Comparison of ENCODE assay signal across 6 cellular contexts in the genomic region with DNA sequence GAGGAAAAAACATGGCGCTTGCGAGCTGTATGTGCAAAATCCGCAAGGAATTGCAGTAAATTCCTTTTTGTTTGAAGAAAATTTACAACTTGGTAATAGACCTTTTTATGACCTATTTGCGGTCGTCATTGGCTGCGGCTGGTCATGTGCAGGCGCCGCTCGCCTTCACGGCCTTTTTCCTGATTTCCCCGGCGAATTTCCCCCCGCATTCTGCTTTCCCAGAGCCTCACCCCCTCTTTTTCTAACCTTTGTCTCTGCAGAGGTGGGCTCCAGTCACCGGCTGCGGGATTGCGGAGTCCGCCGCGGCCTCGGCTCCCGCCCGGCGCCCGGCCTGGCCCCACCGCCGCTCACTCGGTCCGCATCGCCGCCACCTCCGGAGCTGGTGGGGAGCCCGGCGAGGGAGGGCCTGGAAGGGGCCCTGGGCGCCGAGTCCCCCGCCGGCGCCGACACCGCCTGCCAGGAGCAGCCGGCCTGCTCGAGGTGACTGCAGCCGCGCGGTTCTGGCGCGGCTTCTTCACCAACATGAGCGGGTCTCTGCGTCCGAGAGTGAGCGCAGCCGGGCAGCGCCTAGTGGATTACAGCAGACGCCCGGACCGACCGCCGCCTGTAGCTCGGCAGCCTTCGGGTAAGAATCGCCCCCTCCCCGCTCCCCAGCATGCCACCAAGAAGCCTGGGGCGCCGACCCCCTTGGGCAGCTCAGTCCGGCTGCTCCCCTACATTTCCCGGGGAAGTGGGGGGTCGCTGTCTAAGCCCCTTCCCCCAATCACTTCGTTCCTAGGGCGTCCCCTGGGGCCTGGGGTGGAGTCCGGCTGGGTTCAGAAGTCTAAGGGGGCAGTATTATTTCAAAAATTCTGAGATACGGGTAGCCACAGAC. TPM values are rescaled to one million over a fixed set of nuclear protein-coding genes. Genes with fewer than 3 reads are reported as not detected.
DNase-seq lines count a peak whose midpoint lies in the region; ATAC-seq and TF ChIP-seq lines count a peak whose summit lies in the region.

No MANE protein-coding gene starts in this region.

- TF ChIP-seq POLR2A in breast epithelium (IDR thresholded peaks at IDR 0.05), result no peak

- intact Hi-C loops in breast epithelium (cut with DNase I; ENCODE audit: low total_unique reads) (loop anchor here (5.0 to 10.0 kb wide), 2 partner anchors 501 to 1008 kb away; no protein-coding TSS in a partner anchor), MCF 10A (cut with micrococcal nuclease) (no loop called here), left ventricle myocardium inferior (cut with micrococcal nuclease) (loop anchor here (5.0 to 10.0 kb wide), 3 partner anchors 416 to 678 kb away; no protein-coding TSS in a partner anchor), upper lobe of right lung (cut with DNase I) (loop anchor here (10.0 kb wide), 2 partner anchors 318 to 418 kb away; no protein-coding TSS in a partner anchor)

- ATAC-seq in upper lobe of right lung (no peak), GM21786 (IDR thresholded peaks at IDR 0.05; ENCODE audit: unreplicated experiment) (no peak)

- no peak overlapping the region for H3K4me3 Mint-ChIP-seq in MCF 10A (ENCODE audit: unreplicated experiment)

- no TSS peak for BruUV-seq in MCF 10A (replicated peaks; lab: Mats Ljungman, UMichigan)

- no peaks in the 10 kb centered on the region for H3K36me3 ChIP-seq in breast epithelium
- no peaks in the 10 kb centered on the region for H3K36me3 ChIP-seq in left ventricle myocardium inferior
- H3K36me3 ChIP-seq in upper lobe of right lung, result no peaks in the 10 kb centered on the region

- no peaks in the 10 kb centered on the region for H3K9me3 ChIP-seq in breast epithelium
- H3K9me3 ChIP-seq in left ventricle myocardium inferior (replicated peaks), result no peaks in the 10 kb centered on the region
- no peaks in the 10 kb centered on the region for H3K9me3 ChIP-seq in upper lobe of right lung

- no peaks in the 10 kb centered on the region for H3K36me3 Mint-ChIP-seq in MCF 10A (ENCODE audit: insufficient read depth, unreplicated experiment)

- CTCF ChIA-PET in MCF 10A (lab: Yijun Ruan, JAX), result interaction anchor here (1.0 to 10.1 kb wide), 7 partner anchors 9 to 1012 kb away, joined by 3 to 175 read pairs (median 5); no protein-coding TSS in a partner anchor

- H3K27me3 ChIP-seq in breast epithelium (peaks cover 0 to 88% of the 10 kb centered on the region in 2 donors), left ventricle myocardium inferior (ENCODE audit: low read depth) (peaks cover 100% of the 10 kb centered on the region), upper lobe of right lung (peaks cover 98% of the 10 kb centered on the region)

- POLR2A ChIA-PET in MCF 10A (lab: Yijun Ruan, JAX), result no interaction called here

- H3K27ac ChIP-seq in breast epithelium, result peak overlapping the region; percentile 84 to 97
- H3K27ac ChIP-seq in left ventricle myocardium inferior (replicated peaks), result peak overlapping the region; percentile 71
- no peak overlapping the region for H3K27ac ChIP-seq in upper lobe of right lung

- H3K4me3 ChIP-seq in breast epithelium (peak overlapping the region; percentile 52 to 82 (median 71)), left ventricle myocardium inferior (peak overlapping the region; percentile 64), upper lobe of right lung (peak overlapping the region; percentile 11)

- no peaks in the 10 kb centered on the region for H3K27me3 Mint-ChIP-seq in MCF 10A (ENCODE audit: insufficient read depth, unreplicated experiment)

- H3K27ac Mint-ChIP-seq in MCF 10A (ENCODE audit: low read depth, unreplicated experiment), result no peak overlapping the region

- peaks cover 0 to 8% of the 10 kb centered on the region in 2 donors for H3K4me1 ChIP-seq in breast epithelium
- H3K4me1 ChIP-seq in left ventricle myocardium inferior, result peaks cover 27% of the 10 kb centered on the region
- peaks cover 19% of the 10 kb centered on the region for H3K4me1 ChIP-seq in upper lobe of right lung

- TF ChIP-seq CTCF in breast epithelium (IDR thresholded peaks at IDR 0.05) (no peak), MCF 10A (IDR thresholded peaks at IDR 0.05; ENCODE audit: unreplicated experiment) (no peak), left ventricle myocardium inferior (IDR thresholded peaks at IDR 0.05; ENCODE audit: borderline replicate concordance) (no peak), upper lobe of right lung (IDR thresholded peaks at IDR 0.05) (no peak)

- DNase-seq in breast epithelium (ENCODE audit: low spot score in 2 of 2), result peak in 1 of 2 donors; percentile 47
- DNase-seq in MCF 10A (ENCODE audit: unreplicated experiment), result no peak
- DNase-seq in left ventricle myocardium inferior, result no peak
- peak; percentile 62 for DNase-seq in upper lobe of right lung
- DNase-seq in globus pallidus (ENCODE audit: low spot score), result no peak

- H3K9me3 Mint-ChIP-seq in MCF 10A (ENCODE audit: unreplicated experiment), result no peaks in the 10 kb centered on the region

- H3K4me1 Mint-ChIP-seq in MCF 10A (ENCODE audit: insufficient read depth, unreplicated experiment), result no peaks in the 10 kb centered on the region

RNA-seq across cellular contexts. Expression of a gene that starts 7.1 kb away (rescaled TPM):
- total RNA-seq in breast epithelium (10 to 100 TPM; 10.5 to 36.1 (median 13.8) TPM), MCF 10A (2022) (not detected in 2 replicates), left ventricle myocardium inferior (0.14 TPM), upper lobe of right lung (2.6 TPM)

RNA-seq across cellular contexts. Expression of a gene that starts 14.1 kb away (rescaled TPM):
- total RNA-seq in breast epithelium (10 to 100 TPM in 1 of 3 donors, 1 to 10 TPM in 2; 2.4 to 17.0 (median 2.8) TPM), MCF 10A (2022) (not detected in 2 replicates), left ventricle myocardium inferior (0.16 TPM), upper lobe of right lung (1.6 TPM)

RNA-seq across cellular contexts. Expression of a gene that starts 14.7 kb away (rescaled TPM):
- total RNA-seq in breast epithelium, result 1 to 10 TPM; 1.9 to 5.8 (median 5.6) TPM
- total RNA-seq in MCF 10A (2022), result not detected in 2 replicates
- total RNA-seq in left ventricle myocardium inferior, result not detected
- total RNA-seq in upper lobe of right lung, result 0.84 TPM

RNA-seq across cellular contexts. Expression of a gene that starts 20.0 kb away (rescaled TPM):
- total RNA-seq in breast epithelium (1 to 10 TPM in 2 of 3 donors, not detected in 1; 1.6 to 5.2 TPM), MCF 10A (2022) (not detected in 2 replicates), left ventricle myocardium inferior (not detected), upper lobe of right lung (0.55 TPM)

RNA-seq across cellular contexts. Expression of a gene that starts 20.5 kb away (rescaled TPM):
- total RNA-seq in breast epithelium (10 to 100 TPM in 1 of 3 donors, 1 to 10 TPM in 2; 4.2 to 14.4 (median 4.8) TPM), MCF 10A (2022) (not detected in 2 replicates), left ventricle myocardium inferior (not detected), upper lobe of right lung (1.7 TPM)

Comparison
In these comparisons a context has a peak if more than half of its experiments do, and no peak if none do; other contexts are left out.
1. H3K4me3 ChIP-seq: peak in every context shown above with its lines; median percentile 71 in breast epithelium; 64 in left ventricle myocardium inferior; 11 in upper lobe of right lung.